ENCODE assay signal across 9 cellular contexts in the genomic region with DNA sequence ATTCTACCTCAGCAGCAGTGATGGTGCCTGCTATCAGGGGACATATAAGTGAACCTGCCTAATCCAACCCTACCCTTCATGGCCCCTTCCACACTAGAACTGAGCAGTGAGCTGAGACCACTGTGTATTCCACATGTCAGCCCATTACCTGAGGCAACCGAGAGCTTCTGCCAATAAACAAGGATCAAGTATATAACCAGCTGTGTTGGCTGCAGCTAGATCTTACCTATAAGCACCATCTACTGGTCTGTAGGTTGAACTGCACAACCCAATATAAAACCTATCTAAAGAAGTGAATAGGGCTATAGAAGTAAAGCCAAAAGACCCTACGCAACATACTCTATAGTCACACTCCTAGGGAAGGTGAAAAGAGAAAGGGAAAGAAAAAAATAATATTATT.
A peak's percentile ranks its signal among the peaks of the same experiment; 100 is the strongest.
DNase-seq lines count a peak whose midpoint lies in the region; ATAC-seq and TF ChIP-seq lines count a peak whose summit lies in the region.
"Had no signal": no experiment of that assay in that cellular context is flagged by ENCODE, and none has a peak within 500 bp of the region (broad histone marks: within the 10 kb centered on the region; RNA-seq: fewer than 3 reads in every experiment).

No MANE protein-coding gene starts in this region.

- H3K36me3 ChIP-seq in MG63: no peaks in the 10 kb centered on the region
- H3K36me3 ChIP-seq: neutrophil had no signal

- peaks cover 9% of the 10 kb centered on the region for H3K9me3 ChIP-seq in MG63
- H3K9me3 ChIP-seq: neutrophil had no signal

- H3K4me3 ChIP-seq in fibroblast of pulmonary artery (replicated peaks; ENCODE audit: low read depth, low read length) (no peak overlapping the region), skeletal muscle cell (ENCODE audit: low read depth, low read length) (no peak overlapping the region), MG63 (no peak overlapping the region)

- no peak for TF ChIP-seq EP300 in Ishikawa (IDR thresholded peaks at IDR 0.05; ENCODE audit: borderline replicate concordance)

- peak; percentile 75 for TF ChIP-seq CTCF in fibroblast of pulmonary artery (IDR thresholded peaks at IDR 0.05; ENCODE audit: low read length, missing control alignments)

- peak; percentile 52 for DNase-seq in DMS153 (lab: John Stamatoyannopoulos, UW)
- peak; percentile 38 for DNase-seq in SK-N-DZ (ENCODE audit: low spot score)
- peak; percentile 72 for DNase-seq in fibroblast of pulmonary artery (ENCODE audit: low read depth)
- peak; percentile 27 for DNase-seq in skeletal muscle cell (ENCODE audit: low read depth)
- DNase-seq in activated naive CD4-positive, alpha-beta T cell (lab: John Stamatoyannopoulos, UW): no peak
- no peak for DNase-seq in MG63

- ATAC-seq in GM21367 (IDR thresholded peaks at IDR 0.05; ENCODE audit: unreplicated experiment): peak; percentile 78

- peak; percentile 50 for TF ChIP-seq RAD21 in Ishikawa (IDR thresholded peaks at IDR 0.05; ENCODE audit: low read depth)

- no peaks in the 10 kb centered on the region for H3K27me3 ChIP-seq in MG63
- H3K27me3 ChIP-seq: neutrophil had no signal

TF ChIP-seq in Ishikawa, 13 proteins besides CTCF, POLR2A, EP300 and RAD21:
- TF ChIP-seq ZBTB7A (IDR thresholded peaks at IDR 0.05; ENCODE audit: low read depth): no peak
- no peak for TF ChIP-seq YY1 (IDR thresholded peaks at IDR 0.05; ENCODE audit: low read depth)
- TF ChIP-seq, protein P1, sequence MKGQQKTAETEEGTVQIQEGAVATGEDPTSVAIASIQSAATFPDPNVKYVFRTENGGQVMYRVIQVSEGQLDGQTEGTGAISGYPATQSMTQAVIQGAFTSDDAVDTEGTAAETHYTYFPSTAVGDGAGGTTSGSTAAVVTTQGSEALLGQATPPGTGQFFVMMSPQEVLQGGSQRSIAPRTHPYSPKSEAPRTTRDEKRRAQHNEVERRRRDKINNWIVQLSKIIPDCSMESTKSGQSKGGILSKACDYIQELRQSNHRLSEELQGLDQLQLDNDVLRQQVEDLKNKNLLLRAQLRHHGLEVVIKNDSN (IDR thresholded peaks at IDR 0.05): no peak
- TF ChIP-seq TAF1 (IDR thresholded peaks at IDR 0.05; ENCODE audit: low read depth): no peak
- no peak for TF ChIP-seq REST (IDR thresholded peaks at IDR 0.05; ENCODE audit: low read depth)
- TF ChIP-seq EGR1 (IDR thresholded peaks at IDR 0.05): no peak
- TF ChIP-seq TEAD4 (IDR thresholded peaks at IDR 0.05): no peak
- TF ChIP-seq CREB1 (IDR thresholded peaks at IDR 0.05; ENCODE audit: low read depth): no peak
- TF ChIP-seq CEBPB (IDR thresholded peaks at IDR 0.05): no peak
- no peak for TF ChIP-seq TCF12 (IDR thresholded peaks at IDR 0.05; ENCODE audit: low read depth)
- TF ChIP-seq NFIC (IDR thresholded peaks at IDR 0.05): no peak
- TF ChIP-seq, protein P2, sequence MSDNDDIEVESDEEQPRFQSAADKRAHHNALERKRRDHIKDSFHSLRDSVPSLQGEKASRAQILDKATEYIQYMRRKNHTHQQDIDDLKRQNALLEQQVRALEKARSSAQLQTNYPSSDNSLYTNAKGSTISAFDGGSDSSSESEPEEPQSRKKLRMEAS (IDR thresholded peaks at IDR 0.05): no peak
- TF ChIP-seq FOXM1 (IDR thresholded peaks at IDR 0.05; ENCODE audit: borderline replicate concordance, low read depth): no peak

Comparison
In these comparisons a context has a peak if more than half of its experiments do, and no peak if none do; other contexts are left out.
1. DNase-seq: peak in DMS153 (single experiment), SK-N-DZ (single experiment), fibroblast of pulmonary artery (single experiment) and skeletal muscle cell (single experiment); none in activated naive CD4-positive, alpha-beta T cell (0 of 4) and MG63 (single experiment).